ENCODE assay signal across 8 cellular contexts in genomic region chr6:27471365-27472115, GRCh38. TPM values are rescaled to one million over a fixed set of nuclear protein-coding genes. Genes with fewer than 3 reads are reported as not detected.
DNase-seq lines count a peak whose midpoint lies in the region; ATAC-seq, FAIRE-seq and TF ChIP-seq lines count a peak whose summit lies in the region.

No MANE protein-coding gene starts in this region.

- FAIRE-seq in HepG2 (lab: Jason Lieb, UNC): no peak

- H3K9ac ChIP-seq in HepG2 (ENCODE audit: insufficient read depth, low read depth, low read length): peak overlapping the region; percentile 89
- H3K9ac ChIP-seq in adipocyte (ENCODE audit: low read length): peak overlapping the region; percentile 87

- POLR2A ChIA-PET in HepG2 (lab: Yijun Ruan, JAX): interaction anchor here (1.6 kb wide), 1 partner anchor 280 kb away, joined by 4 read pairs; no protein-coding TSS in a partner anchor

- H2AFZ ChIP-seq in HepG2 (ENCODE audit: low read length): peak overlapping the region; percentile 52

- no peak for DNase-seq in HepG2 (ENCODE audit: low spot score)
- no peak for DNase-seq in right lobe of liver
- DNase-seq in adipocyte (ENCODE audit: low read depth): peak; percentile 41
- DNase-seq in memory B cell (ENCODE audit: low spot score in 2 of 2): no peak
- no peak for DNase-seq in H4 (ENCODE audit: low spot score)
- no peak for DNase-seq in middle frontal gyrus (ENCODE audit: extremely low spot score, low spot score)

- TSS peak; percentile 78 for BruUV-seq in HepG2 (replicated peaks; lab: Mats Ljungman, UMichigan)

- peak overlapping the region; percentile 81 for H3K4me2 ChIP-seq in HepG2 (ENCODE audit: low read depth, low read length)

- H3K4me3 ChIP-seq in HepG2 (replicated peaks in 1 of 3; ENCODE audit: insufficient read depth in 1 of 3, low read depth in 2 of 3, low read length in 3 of 3) (peak overlapping the region; percentile 80 to 89 (median 84)), right lobe of liver (no peak overlapping the region), adipocyte (ENCODE audit: low read length) (peak overlapping the region; percentile 95)

- no peak for TF ChIP-seq RAD21 in HepG2 (CRISPR knock-in tag; IDR thresholded peaks at IDR 0.05)

- peaks cover 25% of the 10 kb centered on the region for H3K4me1 Mint-ChIP-seq in memory B cell

- no peak for ATAC-seq in HepG2
- no peak for ATAC-seq in right lobe of liver
- ATAC-seq in memory B cell (ENCODE audit: low read depth): no peak
- ATAC-seq in HG02678 (IDR thresholded peaks at IDR 0.05; ENCODE audit: unreplicated experiment): no peak
- no peak for ATAC-seq in GM21360 (IDR thresholded peaks at IDR 0.05; ENCODE audit: unreplicated experiment)

- H3K4me1 ChIP-seq in HepG2 (ENCODE audit: insufficient read depth, low read length): peaks cover 24% of the 10 kb centered on the region
- peaks cover 0 to 4% (median 0%) of the 10 kb centered on the region in 4 donors for H3K4me1 ChIP-seq in right lobe of liver
- peaks cover 9% of the 10 kb centered on the region for H3K4me1 ChIP-seq in adipocyte (ENCODE audit: control insufficient read depth, insufficient read depth, low read length)

- peak overlapping the region; percentile 91 for H3K27ac ChIP-seq in HepG2 (ENCODE audit: extremely low read length, insufficient read depth, low read length)
- no peak overlapping the region for H3K27ac ChIP-seq in right lobe of liver

- in situ Hi-C loops in HepG2 (cut with HindIII; ENCODE audit: extremely low pct_ligation_motif_present, low pct_unique_long_range_greater_than_20kb): no loop called here

- peak overlapping the region; percentile 95 for H3K4me3 Mint-ChIP-seq in memory B cell

- no peaks in the 10 kb centered on the region for H3K9me3 ChIP-seq in HepG2 (ENCODE audit: low read length)
- no peaks in the 10 kb centered on the region for H3K9me3 ChIP-seq in right lobe of liver
- no peaks in the 10 kb centered on the region for H3K9me3 ChIP-seq in adipocyte (ENCODE audit: control insufficient read depth, low read length)

- H3K79me2 ChIP-seq in HepG2 (ENCODE audit: insufficient read depth, low read length): peaks cover 3% of the 10 kb centered on the region

- H3K9me3 Mint-ChIP-seq in memory B cell: peaks cover 2% of the 10 kb centered on the region

- no peaks in the 10 kb centered on the region; a peak in 1 of 5 replicates for H3K27me3 ChIP-seq in HepG2 (ENCODE audit: control insufficient read depth in 1 of 2, insufficient read depth in 2 of 2, low read length in 2 of 2)
- no peaks in the 10 kb centered on the region for H3K27me3 ChIP-seq in right lobe of liver
- H3K27me3 ChIP-seq in adipocyte (replicated peaks; ENCODE audit: control insufficient read depth, insufficient read depth, low read length): no peaks in the 10 kb centered on the region

- intact Hi-C loops in HepG2 (cut with micrococcal nuclease; ENCODE audit: unreplicated experiment): loop anchor here (2.0 to 10.0 kb wide), 4 partner anchors 121 to 917 kb away; no protein-coding TSS in a partner anchor
- intact Hi-C loops in right lobe of liver (cut with DNase I): no loop called here

- CTCF ChIA-PET in HepG2 (lab: Yijun Ruan, JAX; ENCODE audit: low intra/inter-chr PET ratio, low total read pairs): no interaction called here

- H3K27me3 Mint-ChIP-seq in memory B cell: no peaks in the 10 kb centered on the region

- peaks cover 0 to 12% of the 10 kb centered on the region in 2 experiments; a peak in 2 of 5 replicates for H3K36me3 ChIP-seq in HepG2 (replicated peaks in 1 of 2; ENCODE audit: control insufficient read depth in 1 of 2, insufficient read depth in 2 of 2, low read length in 2 of 2)
- H3K36me3 ChIP-seq in right lobe of liver: peaks cover 0 to 7% (median 3%) of the 10 kb centered on the region in 4 donors
- peaks cover 25% of the 10 kb centered on the region for H3K36me3 ChIP-seq in adipocyte (ENCODE audit: control insufficient read depth, insufficient read depth, low read length, severe bottlenecking)

- H4K20me1 ChIP-seq in HepG2 (ENCODE audit: insufficient read depth, low read length): no peaks in the 10 kb centered on the region

- peak overlapping the region; percentile 99 for H3K27ac Mint-ChIP-seq in memory B cell

- TF ChIP-seq POLR2A in HepG2 (IDR thresholded peaks at IDR 0.05; ENCODE audit: insufficient read depth in 1 of 2, low read depth in 2 of 2, low read length in 2 of 2) (no peak), right lobe of liver (IDR thresholded peaks at IDR 0.05) (no peak)

- peaks cover 20% of the 10 kb centered on the region for H3K36me3 Mint-ChIP-seq in memory B cell

- TF ChIP-seq EP300 in HepG2 (IDR thresholded peaks at IDR 0.05; ENCODE audit: low read depth in 2 of 2, low read length in 2 of 2) (no peak), HepG2 (CRISPR knock-in tag; IDR thresholded peaks at IDR 0.05; ENCODE audit: borderline replicate concordance) (no peak)

- WGBS in HepG2 (ENCODE audit: low lambda C conversion rate): 70% methylated on average over 6 of the region's 6 CpGs
- WGBS in right lobe of liver (ENCODE audit: insufficient coverage, low coverage, low lambda C conversion rate, missing lambda C conversion rate): 46% methylated on average over 6 of the region's 6 CpGs

- TF ChIP-seq CTCF in HepG2 (CRISPR knock-in tag; IDR thresholded peaks at IDR 0.05) (no peak), right lobe of liver (IDR thresholded peaks at IDR 0.05) (no peak)

TF ChIP-seq in HepG2, 621 proteins besides CTCF, POLR2A, EP300 and RAD21:
- TF ChIP-seq MAFK (conservative IDR thresholded peaks at IDR 0.05 in 1 of 2, IDR thresholded peaks at IDR 0.05 in 1 of 2; ENCODE audit: low read length in 2 of 2) (peak in 1 of 2 experiments; percentile 34; a peak in 2 of 4 replicates), ZNF101 (CRISPR knock-in tag; IDR thresholded peaks at IDR 0.05; ENCODE audit: borderline replicate concordance, low read depth) (no peak)

RNA-seq across cellular contexts. Expression of gene ZNF184, which starts 1.4 kb away (rescaled TPM):
- 10.1 and 16.3 TPM in 2 replicates for total RNA-seq in HepG2 (2016; rRNA removed; fragmentation: Illumina TruSeq; extraction: Trizol)
- total RNA-seq in HepG2 (2016; cell fraction: cytosol; rRNA removed; fragmentation: Illumina TruSeq; extraction: Trizol; ENCODE audit: low read depth): 1.7 and 2.1 TPM in 2 replicates
- 9.5 and 17.4 TPM in 2 replicates for total RNA-seq in HepG2 (2016; cell fraction: insoluble cytoplasmic fraction; rRNA removed; fragmentation: Illumina TruSeq; extraction: Trizol)
- total RNA-seq in HepG2 (2016; cell fraction: membrane; rRNA removed; fragmentation: Illumina TruSeq; extraction: Trizol): 5.1 and 6.1 TPM in 2 replicates
- total RNA-seq in HepG2 (2016; cell fraction: nucleus; rRNA removed; fragmentation: Illumina TruSeq; extraction: Trizol): 6.2 and 7.3 TPM in 2 replicates
- polyA plus RNA-seq in HepG2 (2011; rRNA removed): 2.0 and 2.1 TPM in 2 replicates
- polyA plus RNA-seq in HepG2 (2011; cell fraction: cytosol; rRNA removed): 0.93 and 1.5 TPM in 2 replicates
- 1.3 and 1.8 TPM in 2 replicates for polyA plus RNA-seq in HepG2 (2011; cell fraction: nucleus; rRNA removed)
- 2.5 and 3.2 TPM in 2 replicates for polyA plus RNA-seq in HepG2 (2012)
- 0.42 and 0.44 TPM in 2 replicates for polyA plus RNA-seq in HepG2 (2016; cell fraction: cytosol; fragmentation: Illumina TruSeq; extraction: Trizol; ENCODE audit: low read depth)
- polyA plus RNA-seq in HepG2 (2016; cell fraction: insoluble cytoplasmic fraction; fragmentation: Illumina TruSeq; extraction: Trizol; ENCODE audit: low read depth): 9.4 and 9.9 TPM in 2 replicates
- polyA plus RNA-seq in HepG2 (2016; cell fraction: membrane; fragmentation: Illumina TruSeq; extraction: Trizol; ENCODE audit: low read depth): 1.1 and 1.2 TPM in 2 replicates
- 5.7 and 6.6 TPM in 2 replicates for polyA plus RNA-seq in HepG2 (2016; cell fraction: nucleus; fragmentation: Illumina TruSeq; extraction: Trizol; ENCODE audit: insufficient read depth, low read depth)
- polyA minus RNA-seq in HepG2 (2011; rRNA and poly(A)+ RNA removed; ENCODE audit: low replicate concordance): 1.1 and 4.3 TPM in 2 replicates
- polyA minus RNA-seq in HepG2 (2011; cell fraction: cytosol; rRNA and poly(A)+ RNA removed): 2.6 and 3.4 TPM in 2 replicates
- 8.9 and 10.2 TPM in 2 replicates for polyA minus RNA-seq in HepG2 (2011; cell fraction: nucleus; rRNA and poly(A)+ RNA removed)
- 1 to 10 TPM; 1.1 to 1.8 (median 1.7) TPM for total RNA-seq in right lobe of liver
- 7.3 and 10.2 TPM in 2 replicates for total RNA-seq in H4 (2014; rRNA removed; shearing (Covaris generic))

Comparison
In these comparisons a context has a peak if more than half of its experiments do, and no peak if none do; other contexts are left out.
1. H3K4me3 ChIP-seq: peak in HepG2 (3 of 3) and adipocyte (single experiment); none in right lobe of liver (0 of 3).